17 cellular contexts compared by ENCODE assay signal in genomic region chr4:37463033-37463432, GRCh38.
DNase-seq lines count a peak whose midpoint lies in the region; ATAC-seq and TF ChIP-seq lines count a peak whose summit lies in the region.
"Had no signal": no experiment of that assay in that cellular context is flagged by ENCODE, and none has a peak within 500 bp of the region (broad histone marks: within the 10 kb centered on the region; RNA-seq: fewer than 3 reads in every experiment).

No MANE protein-coding gene starts in this region.

- no peak overlapping the region for H3K4me3 ChIP-seq in colonic mucosa
- no peak overlapping the region for H3K4me3 ChIP-seq in mucosa of descending colon
- no peak overlapping the region for H3K4me3 ChIP-seq in stomach
- H3K4me3 ChIP-seq: BLaER1, GM23248 had no signal

- no peak for TF ChIP-seq POLR2A in stomach (IDR thresholded peaks at IDR 0.05)

- POLR2A ChIA-PET in activated CD4-positive, alpha-beta memory T cell treated with anti-CD3 and anti-CD28 coated beads for 36 hours (lab: Charles Lee): no interaction called here

- H3K27ac Mint-ChIP-seq in Calu3 (ENCODE audit: unreplicated experiment): peak overlapping the region; percentile 99
- H3K27ac Mint-ChIP-seq in activated CD4-positive, alpha-beta memory T cell treated with anti-CD3 and anti-CD28 coated beads for 36 hours: no peak overlapping the region
- no peak overlapping the region for H3K27ac Mint-ChIP-seq in progenitor cell of endocrine pancreas
- H3K27ac Mint-ChIP-seq: CD8-positive, alpha-beta memory T cell had no signal

- H3K4me1 ChIP-seq in colonic mucosa (no peaks in the 10 kb centered on the region), mucosa of descending colon (ENCODE audit: low read depth) (peaks cover 10% of the 10 kb centered on the region), stomach (peaks cover 0 to 15% (median 4%) of the 10 kb centered on the region in 4 donors)
- H3K4me1 ChIP-seq: BLaER1 had no signal

- H3K9me3 ChIP-seq in colonic mucosa: no peaks in the 10 kb centered on the region
- no peaks in the 10 kb centered on the region for H3K9me3 ChIP-seq in mucosa of descending colon
- no peaks in the 10 kb centered on the region for H3K9me3 ChIP-seq in stomach
- H3K9me3 ChIP-seq: BLaER1 had no signal

- CTCF ChIA-PET in Calu3 (lab: Charles Lee): interaction anchor here (0.6 to 2.0 kb wide), 6 partner anchors 8 to 91 kb away, joined by 3 to 7 read pairs (median 4); no protein-coding TSS in a partner anchor
- CTCF ChIA-PET in activated CD4-positive, alpha-beta memory T cell treated with anti-CD3 and anti-CD28 coated beads for 36 hours (lab: Charles Lee): no interaction called here

- DNase-seq in Calu3: no peak
- DNase-seq in colonic mucosa: peak; percentile 58
- DNase-seq in mucosa of descending colon: peak in 2 of 3 donors; percentile 49 to 63
- DNase-seq in stomach: no peak
- no peak for DNase-seq in activated CD4-positive, alpha-beta memory T cell treated with anti-CD3 and anti-CD28 coated beads for 36 hours
- DNase-seq in progenitor cell of endocrine pancreas (ENCODE audit: low spot score, unreplicated experiment): no peak
- no peak for DNase-seq in UCSD-AML1 (lab: John Stamatoyannopoulos, UW; ENCODE audit: unreplicated experiment)
- no peak for DNase-seq in NCI-H2196 treated with DMSO at 0.1 percent for 48 hours (lab: John Stamatoyannopoulos, UW; ENCODE audit: unreplicated experiment)
- DNase-seq: 8988T; AML-193; CD8-positive, alpha-beta memory T cell; DMS 273 treated with DMSO at 0.1 percent for 48 hours; DMS79 treated with DMSO at 0.1 percent for 48 hours; EL; GM23248 had no signal

- no TSS peak for BruUV-seq in Calu3 (replicated peaks; lab: Mats Ljungman, UMichigan)

- peak overlapping the region in 1 of 2 donors; percentile 76 for H3K9ac ChIP-seq in colonic mucosa (ENCODE audit: low read depth in 2 of 2, low read length in 2 of 2)
- H3K9ac ChIP-seq: BLaER1, GM23248 had no signal

- H3K27me3 ChIP-seq in colonic mucosa (no peaks in the 10 kb centered on the region), stomach (peaks cover 0 to 7% (median 0%) of the 10 kb centered on the region in 3 donors)
- H3K27me3 ChIP-seq: BLaER1 had no signal

- H3K27me3 Mint-ChIP-seq in Calu3 (ENCODE audit: unreplicated experiment): no peaks in the 10 kb centered on the region
- peaks cover 3% of the 10 kb centered on the region for H3K27me3 Mint-ChIP-seq in activated CD4-positive, alpha-beta memory T cell treated with anti-CD3 and anti-CD28 coated beads for 36 hours
- H3K27me3 Mint-ChIP-seq in progenitor cell of endocrine pancreas: no peaks in the 10 kb centered on the region

- H3K27ac ChIP-seq in colonic mucosa (peak overlapping the region; percentile 89), stomach (peak overlapping the region in 4 of 5 donors; percentile 14 to 84 (median 74))
- H3K27ac ChIP-seq: BLaER1, GM23248 had no signal

- H3K4me3 Mint-ChIP-seq in Calu3 (ENCODE audit: low read depth, unreplicated experiment) (peak overlapping the region; percentile 78), progenitor cell of endocrine pancreas (ENCODE audit: low read depth) (no peak overlapping the region)
- no peak overlapping the region for H3K4me3 Mint-ChIP-seq in activated CD4-positive, alpha-beta memory T cell treated with anti-CD3 and anti-CD28 coated beads for 36 hours
- H3K4me3 Mint-ChIP-seq: CD8-positive, alpha-beta memory T cell; H9 had no signal

- TF ChIP-seq CTCF in Calu3 (IDR thresholded peaks at IDR 0.05; ENCODE audit: unreplicated experiment) (no peak), colonic mucosa (IDR thresholded peaks at IDR 0.05) (no peak), mucosa of descending colon (IDR thresholded peaks at IDR 0.05) (no peak), stomach (IDR thresholded peaks at IDR 0.05) (no peak), progenitor cell of endocrine pancreas (IDR thresholded peaks at IDR 0.05; ENCODE audit: unreplicated experiment) (no peak)

- 63 to 91% (median 85%) methylated on average over 4 of the region's 4 CpGs for WGBS in stomach, 5 donors

- TF ChIP-seq EP300 in stomach (IDR thresholded peaks at IDR 0.05): no peak

- intact Hi-C loops in Calu3 (cut with micrococcal nuclease; ENCODE audit: unreplicated experiment) (loop anchor here (5.0 kb wide), 1 partner anchor 209 kb away; no protein-coding TSS in a partner anchor), colonic mucosa (cut with DNase I) (no loop called here), mucosa of descending colon (cut with DNase I, micrococcal nuclease) (no loop called here), stomach (cut with DNase I; ENCODE audit: low total_unique reads) (no loop called here)
- intact Hi-C loops in activated CD4-positive, alpha-beta memory T cell treated with anti-CD3 and anti-CD28 coated beads for 36 hours (cut with micrococcal nuclease): no loop called here

- ATAC-seq in mucosa of descending colon: peak; percentile 75

- H3K9me3 Mint-ChIP-seq in Calu3 (ENCODE audit: low read depth, unreplicated experiment) (no peaks in the 10 kb centered on the region), progenitor cell of endocrine pancreas (ENCODE audit: low read depth) (peaks cover 3% of the 10 kb centered on the region)
- no peaks in the 10 kb centered on the region for H3K9me3 Mint-ChIP-seq in activated CD4-positive, alpha-beta memory T cell treated with anti-CD3 and anti-CD28 coated beads for 36 hours
- H3K9me3 Mint-ChIP-seq: H9 had no signal

- H3K36me3 Mint-ChIP-seq in Calu3 (ENCODE audit: insufficient read depth, unreplicated experiment) (peaks cover 26% of the 10 kb centered on the region), progenitor cell of endocrine pancreas (ENCODE audit: insufficient read depth) (peaks cover 12% of the 10 kb centered on the region)
- no peaks in the 10 kb centered on the region for H3K36me3 Mint-ChIP-seq in activated CD4-positive, alpha-beta memory T cell treated with anti-CD3 and anti-CD28 coated beads for 36 hours
- H3K36me3 Mint-ChIP-seq: CD8-positive, alpha-beta memory T cell had no signal

- no peaks in the 10 kb centered on the region for H3K36me3 ChIP-seq in colonic mucosa
- H3K36me3 ChIP-seq in mucosa of descending colon (ENCODE audit: low read depth): no peaks in the 10 kb centered on the region
- H3K36me3 ChIP-seq in stomach: no peaks in the 10 kb centered on the region
- H3K36me3 ChIP-seq: BLaER1 had no signal

- H3K4me1 Mint-ChIP-seq in Calu3 (ENCODE audit: low read depth, unreplicated experiment): peaks cover 46% of the 10 kb centered on the region
- H3K4me1 Mint-ChIP-seq in activated CD4-positive, alpha-beta memory T cell treated with anti-CD3 and anti-CD28 coated beads for 36 hours (ENCODE audit: low read depth): no peaks in the 10 kb centered on the region
- H3K4me1 Mint-ChIP-seq in progenitor cell of endocrine pancreas (ENCODE audit: low read depth): peaks cover 9% of the 10 kb centered on the region
- H3K4me1 Mint-ChIP-seq: CD8-positive, alpha-beta memory T cell had no signal

Comparison
In these comparisons a context has a peak if more than half of its experiments do, and no peak if none do; other contexts are left out.
1. DNase-seq: peak in colonic mucosa (single experiment) and mucosa of descending colon (2 of 3); none in Calu3 (single experiment), stomach (single experiment), activated CD4-positive, alpha-beta memory T cell treated with anti-CD3 and anti-CD28 coated beads for 36 hours (single experiment), progenitor cell of endocrine pancreas (single experiment), UCSD-AML1 (single experiment) and NCI-H2196 treated with DMSO at 0.1 percent for 48 hours (single experiment).